ENCODE assay signal across 32 cellular contexts in genomic region chr1:92085727-92086126, GRCh38. TPM values are rescaled to one million over a fixed set of nuclear protein-coding genes. Genes with fewer than 3 reads are reported as not detected.
DNase-seq lines count a peak whose midpoint lies in the region; ATAC-seq, FAIRE-seq and TF ChIP-seq lines count a peak whose summit lies in the region.
"Had no signal": no experiment of that assay in that cellular context is flagged by ENCODE, and none has a peak within 500 bp of the region (broad histone marks: within the 10 kb centered on the region; RNA-seq: fewer than 3 reads in every experiment).

No MANE protein-coding gene starts in this region.

- H3K9ac ChIP-seq in HCT116 (ENCODE audit: low read length): no peak overlapping the region
- no peak overlapping the region for H3K9ac ChIP-seq in K562 (ENCODE audit: insufficient read depth in 1 of 2, low read depth in 2 of 2, low read length in 2 of 2)
- H3K9ac ChIP-seq in mesenchymal stem cell (ENCODE audit: low read length): no peak overlapping the region

- intact Hi-C loops in HCT116 (cut with micrococcal nuclease): no loop called here
- intact Hi-C loops in K562 (cut with micrococcal nuclease): no loop called here

- no peak overlapping the region for H3K4me3 ChIP-seq in HCT116 (replicated peaks in 1 of 2; ENCODE audit: low read depth in 1 of 2, low read length in 2 of 2)
- H3K4me3 ChIP-seq in K562: no peak overlapping the region
- peak overlapping the region in 1 of 2 experiments; percentile 25 for H3K4me3 ChIP-seq in mesenchymal stem cell (ENCODE audit: insufficient read depth in 1 of 2, low read depth in 1 of 2, low read length in 2 of 2)
- H3K4me3 ChIP-seq: adrenal gland, left ventricle myocardium inferior, right lobe of liver, stomach, thyroid gland, uterus had no signal

- no peak for TF ChIP-seq POLR2A in HCT116 (IDR thresholded peaks at IDR 0.05; ENCODE audit: borderline replicate concordance, extremely low read depth, insufficient read depth, insufficient read length)
- TF ChIP-seq POLR2A in K562 (conservative IDR thresholded peaks at IDR 0.05): no peak

- H3K9me3 ChIP-seq in HCT116 (ENCODE audit: control insufficient read depth in 1 of 2, insufficient read depth in 1 of 2, low read depth in 1 of 2, low read length in 2 of 2): peaks cover 3 to 10% of the 10 kb centered on the region in 2 experiments; a peak in 2 of 4 replicates
- peaks cover 6% of the 10 kb centered on the region; the same call in 1 of the 2 replicates for H3K9me3 ChIP-seq in K562 (replicated peaks; ENCODE audit: control insufficient read depth, insufficient read depth, low read depth, low read length)
- H3K9me3 ChIP-seq in mesenchymal stem cell (ENCODE audit: control insufficient read depth, low read length): peaks cover 38% of the 10 kb centered on the region
- H3K9me3 ChIP-seq: BE2C, right lobe of liver, thyroid gland, uterus had no signal

- peaks cover 10% of the 10 kb centered on the region for H3K79me1 ChIP-seq in mesenchymal stem cell (replicated peaks; ENCODE audit: low read length, poor library complexity, severe bottlenecking)

- POLR2A ChIA-PET in HCT116 (lab: Charles Lee) (no interaction called here), K562 (lab: Yijun Ruan, JAX) (no interaction called here)

- ATAC-seq in HCT116 (no peak), K562 (no peak), GM19023 (IDR thresholded peaks at IDR 0.05; ENCODE audit: unreplicated experiment) (no peak), GM21723 (IDR thresholded peaks at IDR 0.05; ENCODE audit: unreplicated experiment) (no peak), GM21390 (IDR thresholded peaks at IDR 0.05; ENCODE audit: unreplicated experiment) (no peak)
- ATAC-seq: activated CD4-positive, alpha-beta T cell treated with anti-CD3 and anti-CD28 coated beads for 36 hours; activated CD8-positive, alpha-beta T cell treated with anti-CD3 and anti-CD28 coated beads, Interleukin-2, amount 10 ng/mL, durations not matched to agents 7 days and 5 days; CD8-positive, alpha-beta T cell; Panc1; right lobe of liver had no signal

- TF ChIP-seq RAD21 in HCT116 (IDR thresholded peaks at IDR 0.05; ENCODE audit: low read depth): no peak
- no peak for TF ChIP-seq RAD21 in K562 (CRISPR knock-in tag; conservative IDR thresholded peaks at IDR 0.05 in 1 of 2, IDR thresholded peaks at IDR 0.05 in 1 of 2)

- H3K14ac ChIP-seq in mesenchymal stem cell (ENCODE audit: low read length in 2 of 2): no peak overlapping the region

- 13% methylated on average over 4 of the region's 4 CpGs for WGBS in K562 (ENCODE audit: insufficient coverage, low coverage, missing lambda C conversion rate)
- WGBS in mesenchymal stem cell: 97% methylated on average over 4 of the region's 4 CpGs

- H2BK15ac ChIP-seq in mesenchymal stem cell (ENCODE audit: low read depth, poor library complexity, severe bottlenecking): no peak overlapping the region

- no peak overlapping the region for H2BK5ac ChIP-seq in mesenchymal stem cell (ENCODE audit: low read depth, low read length, poor library complexity, severe bottlenecking)

- H3K27me3 ChIP-seq in HCT116 (ENCODE audit: insufficient read depth, low read length) (no peaks in the 10 kb centered on the region), K562 (ENCODE audit: control insufficient read depth in 2 of 2, insufficient read depth in 2 of 2, low read length in 2 of 2) (no peaks in the 10 kb centered on the region), mesenchymal stem cell (ENCODE audit: control insufficient read depth in 1 of 2, insufficient read depth in 1 of 2, low read length in 2 of 2) (no peaks in the 10 kb centered on the region)
- H3K27me3 ChIP-seq: adrenal gland, BE2C, brain microvascular endothelial cell, neutrophil, right lobe of liver, thyroid gland, uterus had no signal

- no peak overlapping the region for H2AK5ac ChIP-seq in mesenchymal stem cell (ENCODE audit: low read length, severe bottlenecking)

- no peak overlapping the region for H4K8ac ChIP-seq in mesenchymal stem cell (ENCODE audit: low read length)

- no peak overlapping the region for H3K23ac ChIP-seq in mesenchymal stem cell (ENCODE audit: low read length in 2 of 2)

- H3K36me3 ChIP-seq in HCT116 (ENCODE audit: control insufficient read depth in 1 of 2, insufficient read depth in 2 of 2, low read length in 2 of 2) (no peaks in the 10 kb centered on the region), K562 (ENCODE audit: control insufficient read depth, insufficient read depth, low read length) (no peaks in the 10 kb centered on the region), mesenchymal stem cell (ENCODE audit: control insufficient read depth in 1 of 2, insufficient read depth in 2 of 2, low read depth in 1 of 2, low read length in 2 of 2) (peaks cover 0 to 4% of the 10 kb centered on the region in 2 experiments)
- H3K36me3 ChIP-seq: adrenal gland, BE2C, brain microvascular endothelial cell, neutrophil, right lobe of liver, thyroid gland, uterus had no signal

- no peak overlapping the region for H3K4me2 ChIP-seq in HCT116 (ENCODE audit: low read length)
- no peak overlapping the region for H3K4me2 ChIP-seq in K562 (ENCODE audit: insufficient read depth, low read length)
- no peak overlapping the region for H3K4me2 ChIP-seq in mesenchymal stem cell (ENCODE audit: low read length, poor library complexity, severe bottlenecking)

- H3K4me1 ChIP-seq in HCT116 (ENCODE audit: control insufficient read depth in 1 of 2, insufficient read depth in 2 of 2, low read length in 2 of 2) (peaks cover 3% of the 10 kb centered on the region in 2 experiments; a peak in 2 of 4 replicates), K562 (replicated peaks in 1 of 2; ENCODE audit: control insufficient read depth in 2 of 2, insufficient read depth in 2 of 2, low read length in 2 of 2) (peaks cover 3 to 4% of the 10 kb centered on the region in 2 experiments; a peak in 2 of 5 replicates), mesenchymal stem cell (ENCODE audit: control insufficient read depth, insufficient read depth, low read depth, low read length) (no peaks in the 10 kb centered on the region)
- H3K4me1 ChIP-seq: BE2C, uterus had no signal

- RAD21 ChIA-PET in HCT116 (lab: Charles Lee; ENCODE audit: low non-redundant PET in 1 of 2, low total read pairs in 2 of 2, uncharacterized antibody in 2 of 2, unreplicated experiment in 2 of 2): no interaction called here

- H4K20me1 ChIP-seq in HCT116 (ENCODE audit: insufficient read depth): no peaks in the 10 kb centered on the region
- H4K20me1 ChIP-seq in K562 (replicated peaks; ENCODE audit: control insufficient read depth, insufficient read depth, low read length): no peaks in the 10 kb centered on the region

- in situ Hi-C loops in K562 (cut with MboI): no loop called here

- H3K4ac ChIP-seq in mesenchymal stem cell (ENCODE audit: low read depth in 1 of 2, low read length in 2 of 2): no peak overlapping the region

- CTCF ChIA-PET in HCT116 (lab: Charles Lee) (no interaction called here), K562 (lab: Yijun Ruan, JAX; ENCODE audit: low intra/inter-chr PET ratio) (no interaction called here)

- H3K79me2 ChIP-seq in HCT116 (ENCODE audit: insufficient read depth, low read length): no peaks in the 10 kb centered on the region
- no peaks in the 10 kb centered on the region for H3K79me2 ChIP-seq in K562 (ENCODE audit: control insufficient read depth, insufficient read depth, low read length)

- H2BK120ac ChIP-seq in mesenchymal stem cell (ENCODE audit: low read depth, low read length): no peak overlapping the region

- no peak overlapping the region for H4K91ac ChIP-seq in mesenchymal stem cell (ENCODE audit: low read length)

- TF ChIP-seq CTCF in HCT116 (IDR thresholded peaks at IDR 0.05 in 2 of 3, conservative IDR thresholded peaks at IDR 0.05 in 1 of 3; ENCODE audit: borderline replicate concordance in 1 of 3, insufficient read depth in 1 of 3, low read depth in 2 of 3, low read length in 2 of 3): no peak
- no peak for TF ChIP-seq CTCF in K562 (IDR thresholded peaks at IDR 0.05 in 2 of 3, conservative IDR thresholded peaks at IDR 0.05 in 1 of 3; ENCODE audit: insufficient read depth in 2 of 3, low read depth in 1 of 3, low read length in 3 of 3)

- H3K9me1 ChIP-seq in K562 (ENCODE audit: control insufficient read depth, insufficient read depth, low read length): no peaks in the 10 kb centered on the region

- H3K18ac ChIP-seq in mesenchymal stem cell (ENCODE audit: low read depth in 1 of 2, low read length in 2 of 2): no peak overlapping the region

- H2AFZ ChIP-seq in HCT116 (ENCODE audit: low read depth, low read length, poor library complexity, severe bottlenecking) (no peak overlapping the region), K562 (ENCODE audit: low read depth, low read length) (no peak overlapping the region), mesenchymal stem cell (ENCODE audit: low read depth, low read length) (no peak overlapping the region)

- H2BK12ac ChIP-seq in mesenchymal stem cell (ENCODE audit: low read length in 2 of 2): no peak overlapping the region

- H3K9me2 ChIP-seq in HCT116 (ENCODE audit: insufficient read depth): no peaks in the 10 kb centered on the region

- no peak for TF ChIP-seq EP300 in K562 (IDR thresholded peaks at IDR 0.05; ENCODE audit: low read length)

- FAIRE-seq in K562 (lab: Jason Lieb, UNC): no peak
- FAIRE-seq: GM12892 had no signal

- DNase-seq in COR-L47 (lab: John Stamatoyannopoulos, UW): peak; percentile 2
- peak; percentile 10 for DNase-seq in HCT116 (ENCODE audit: low read depth, low spot score)
- peak in 1 of 4 experiments; percentile 27 for DNase-seq in K562 (ENCODE audit: extremely low read depth in 1 of 4, low spot score in 3 of 4)
- peak; percentile 18 for DNase-seq in mesenchymal stem cell
- DNase-seq: activated CD4-positive, alpha-beta T cell treated with anti-CD3 and anti-CD28 coated beads for 36 hours; activated CD8-positive, alpha-beta T cell treated with anti-CD3 and anti-CD28 coated beads, Interleukin-2, amount 10 ng/mL, durations not matched to agents 7 days and 5 days; activated naive CD4-positive, alpha-beta T cell treated with anti-CD3 and anti-CD28 coated beads for 36 hours; adrenal gland; BE2C; brain microvascular endothelial cell; CD8-positive, alpha-beta T cell; DMS153; islet precursor cell; left ventricle myocardium inferior; NCI-H1092 treated with DMSO at 0.1 percent for 48 hours; NCI-H187 treated with DMSO at 0.1 percent for 48 hours; NCI-H526 treated with DMSO at 0.1 percent for 48 hours; right lobe of liver; SHP77 treated with DMSO at 0.1 percent for 48 hours; stimulated activated CD8-positive, alpha-beta memory T cell treated with anti-CD3 and anti-CD28 coated beads, Interleukin-4, amount 100 ng/mL, for 48 hours; stomach; thyroid gland; uterus had no signal

- H3K27ac ChIP-seq in HCT116 (ENCODE audit: low read depth, low read length): no peak overlapping the region
- H3K27ac ChIP-seq in K562 (ENCODE audit: extremely low read depth, low read depth, low read length): no peak overlapping the region
- no peak overlapping the region for H3K27ac ChIP-seq in mesenchymal stem cell (ENCODE audit: low read length, poor library complexity, severe bottlenecking)
- H3K27ac ChIP-seq: adrenal gland, brain microvascular endothelial cell, left ventricle myocardium inferior, neutrophil, right lobe of liver, stomach, thyroid gland, uterus had no signal

- BruUV-seq in HCT116 (replicated peaks; lab: Mats Ljungman, UMichigan) (no TSS peak), K562 (replicated peaks; lab: Mats Ljungman, UMichigan) (no TSS peak)

RNA-seq across cellular contexts. Expression of gene BTBD8, which starts 5.6 kb away (rescaled TPM):
- 2.8 TPM for total RNA-seq in HCT116 (2021; ENCODE audit: unreplicated experiment)
- polyA plus RNA-seq in HCT116 (2012): 0.60 and 1.1 TPM in 2 replicates
- total RNA-seq in K562 (2011; cell fraction: chromatin; rRNA removed; ENCODE audit: low replicate concordance): 1.9 and 3.8 TPM in 2 replicates
- total RNA-seq in K562 (2011; cell fraction: nucleolus; rRNA removed): 0.79 and 0.83 TPM in 2 replicates
- total RNA-seq in K562 (2011; cell fraction: nucleoplasm; rRNA removed): 1.1 and 2.8 TPM in 2 replicates
- 1.0 and 1.5 TPM in 2 replicates for total RNA-seq in K562 (2014; rRNA removed)
- 2.3 and 2.6 TPM in 2 replicates for total RNA-seq in K562 (2014; rRNA removed; fragmentation: Illumina TruSeq; extraction: Trizol)
- total RNA-seq in K562 (2015; rRNA removed; fragmentation: Illumina TruSeq; extraction: Trizol): 1.5 and 1.7 TPM in 2 replicates
- 1.2 and 1.5 TPM in 2 replicates for total RNA-seq in K562 (2021)
- 0.54 and 1.3 TPM in 2 replicates for polyA plus RNA-seq in K562 (2011; rRNA removed)
- polyA plus RNA-seq in K562 (2011; cell fraction: cytosol; rRNA removed): 0.15 and 0.36 TPM in 2 replicates
- polyA plus RNA-seq in K562 (2011; cell fraction: nucleus; rRNA removed): 0.63 and 0.95 TPM in 2 replicates
- 0.55 and 1.6 TPM in 2 replicates for polyA plus RNA-seq in K562 (2012)
- 1.0 and 1.1 TPM in 2 replicates for polyA plus RNA-seq in K562 (2014; fragmentation: Illumina TruSeq; extraction: Trizol)
- under 1 TPM; 0.46 to 0.53 TPM for polyA plus RNA-seq in K562 (2014; fragmentation: Nextera tagmentation; extraction: Ambion mirVana)
- 0.54 and 0.84 TPM in 2 replicates for polyA plus RNA-seq in K562 (2014; rRNA removed)
- 1.9 and 2.1 TPM in 2 replicates for polyA minus RNA-seq in K562 (2011; rRNA and poly(A)+ RNA removed)
- 0.27 and 0.76 TPM in 2 replicates for polyA minus RNA-seq in K562 (2011; cell fraction: cytosol; rRNA and poly(A)+ RNA removed)
- polyA minus RNA-seq in K562 (2011; cell fraction: nucleus; rRNA and poly(A)+ RNA removed): 1.3 and 2.3 TPM in 2 replicates
- polyA plus RNA-seq in mesenchymal stem cell (2013, experiment 1 of 2): 1.3 TPM
- polyA plus RNA-seq in mesenchymal stem cell (2013, experiment 2 of 2): 1.2 TPM

RNA-seq across cellular contexts. Expression of gene SETSIP, which starts 10.5 kb away (rescaled TPM):
- total RNA-seq in HCT116 (2021; ENCODE audit: unreplicated experiment): 0.27 TPM
- 0.14 TPM in 1 of 2 replicates, not detected in the other for polyA plus RNA-seq in HCT116 (2012)
- total RNA-seq in K562 (2011; cell fraction: chromatin; rRNA removed; ENCODE audit: low replicate concordance): not detected in 2 replicates
- total RNA-seq in K562 (2011; cell fraction: nucleolus; rRNA removed): not detected in 2 replicates
- total RNA-seq in K562 (2011; cell fraction: nucleoplasm; rRNA removed): not detected in 2 replicates
- not detected in 2 replicates for total RNA-seq in K562 (2014; rRNA removed)
- total RNA-seq in K562 (2014; rRNA removed; fragmentation: Illumina TruSeq; extraction: Trizol): 0.22 TPM in 1 of 2 replicates, not detected in the other
- not detected in 2 replicates for total RNA-seq in K562 (2015; rRNA removed; fragmentation: Illumina TruSeq; extraction: Trizol)
- total RNA-seq in K562 (2021): not detected in 2 replicates
- 0.14 and 0.43 TPM in 2 replicates for polyA plus RNA-seq in K562 (2011; rRNA removed)
- not detected in 2 replicates for polyA plus RNA-seq in K562 (2011; cell fraction: cytosol; rRNA removed)
- not detected in 2 replicates for polyA plus RNA-seq in K562 (2011; cell fraction: nucleus; rRNA removed)
- 0.35 and 0.57 TPM in 2 replicates for polyA plus RNA-seq in K562 (2012)
- not detected in 2 replicates for polyA plus RNA-seq in K562 (2014; fragmentation: Illumina TruSeq; extraction: Trizol)
- polyA plus RNA-seq in K562 (2014; fragmentation: Nextera tagmentation; extraction: Ambion mirVana): not detected
- not detected in 2 replicates for polyA plus RNA-seq in K562 (2014; rRNA removed)
- polyA minus RNA-seq in K562 (2011; rRNA and poly(A)+ RNA removed): 0.54 TPM in 1 of 2 replicates, not detected in the other
- polyA minus RNA-seq in K562 (2011; cell fraction: cytosol; rRNA and poly(A)+ RNA removed): not detected in 2 replicates
- not detected in 2 replicates for polyA minus RNA-seq in K562 (2011; cell fraction: nucleus; rRNA and poly(A)+ RNA removed)
- polyA plus RNA-seq in mesenchymal stem cell (2013, experiment 1 of 2): 0.21 TPM
- 0.21 TPM for polyA plus RNA-seq in mesenchymal stem cell (2013, experiment 2 of 2)
- total RNA-seq: activated CD4-positive, alpha-beta T cell treated with anti-CD3 and anti-CD28 coated beads for 36 hours; adrenal gland; chondrocyte; glomerular endothelial cell; left ventricle myocardium inferior; progenitor cell of endocrine pancreas; right lobe of liver; stomach; uterus had no signal
- polyA plus RNA-seq: adrenal gland, stomach had no signal

RNA-seq across cellular contexts. Expression of gene EPHX4, which starts 55.9 kb away (rescaled TPM):
- total RNA-seq in HCT116 (2021; ENCODE audit: unreplicated experiment): 2.6 TPM
- polyA plus RNA-seq in HCT116 (2012): 1.4 and 2.6 TPM in 2 replicates
- not detected in 2 replicates for total RNA-seq in K562 (2011; cell fraction: chromatin; rRNA removed; ENCODE audit: low replicate concordance)
- total RNA-seq in K562 (2011; cell fraction: nucleolus; rRNA removed): not detected in 2 replicates
- total RNA-seq in K562 (2011; cell fraction: nucleoplasm; rRNA removed): not detected in 2 replicates
- total RNA-seq in K562 (2014; rRNA removed): not detected in 2 replicates
- total RNA-seq in K562 (2014; rRNA removed; fragmentation: Illumina TruSeq; extraction: Trizol): not detected in 2 replicates
- not detected in 2 replicates for total RNA-seq in K562 (2015; rRNA removed; fragmentation: Illumina TruSeq; extraction: Trizol)
- not detected in 2 replicates for total RNA-seq in K562 (2021)
- not detected in 2 replicates for polyA plus RNA-seq in K562 (2011; rRNA removed)
- not detected in 2 replicates for polyA plus RNA-seq in K562 (2011; cell fraction: cytosol; rRNA removed)
- not detected in 2 replicates for polyA plus RNA-seq in K562 (2011; cell fraction: nucleus; rRNA removed)
- not detected in 2 replicates for polyA plus RNA-seq in K562 (2012)
- polyA plus RNA-seq in K562 (2014; fragmentation: Illumina TruSeq; extraction: Trizol): not detected in 2 replicates
- not detected for polyA plus RNA-seq in K562 (2014; fragmentation: Nextera tagmentation; extraction: Ambion mirVana)
- polyA plus RNA-seq in K562 (2014; rRNA removed): not detected in 2 replicates
- not detected in 2 replicates for polyA minus RNA-seq in K562 (2011; rRNA and poly(A)+ RNA removed)
- not detected in 2 replicates for polyA minus RNA-seq in K562 (2011; cell fraction: cytosol; rRNA and poly(A)+ RNA removed)
- not detected in 2 replicates for polyA minus RNA-seq in K562 (2011; cell fraction: nucleus; rRNA and poly(A)+ RNA removed)
- polyA plus RNA-seq in mesenchymal stem cell (2013, experiment 1 of 2): 6.9 TPM
- 8.0 TPM for polyA plus RNA-seq in mesenchymal stem cell (2013, experiment 2 of 2)
- total RNA-seq: activated CD8-positive, alpha-beta T cell treated with anti-CD3 and anti-CD28 coated beads, Interleukin-2, amount 10 ng/mL, durations not matched to agents 7 days and 5 days; CD8-positive, alpha-beta T cell; right lobe of liver had no signal
